1 cellular context compared by ENCODE assay signal in genomic region chr19:17616961-17617806, GRCh38.
A peak's percentile ranks its signal among the peaks of the same experiment; 100 is the strongest.
TF ChIP-seq lines count a peak whose summit lies in the region.

No MANE protein-coding gene starts in this region.

TF ChIP-seq in HepG2, 621 proteins besides CTCF, POLR2A, EP300 and RAD21 (continued from another document):
- TF ChIP-seq AGO2 (optimal IDR thresholded peaks at IDR 0.05; ENCODE audit: low read depth, low read length) (no peak), THAP11 (CRISPR knock-in tag; IDR thresholded peaks at IDR 0.05) (no peak), SNAPC2 (CRISPR knock-in tag; IDR thresholded peaks at IDR 0.05) (no peak), ZNF546 (CRISPR knock-in tag; conservative IDR thresholded peaks at IDR 0.05) (no peak), PCBP1 (IDR thresholded peaks at IDR 0.05; ENCODE audit: borderline replicate concordance, low read depth, low read length) (no peak), PLRG1 (conservative IDR thresholded peaks at IDR 0.05) (no peak), ZSCAN22 (CRISPR knock-in tag; IDR thresholded peaks at IDR 0.05) (no peak), ZNF83 (CRISPR knock-in tag; IDR thresholded peaks at IDR 0.05; ENCODE audit: borderline replicate concordance) (no peak), ZNF282 (IDR thresholded peaks at IDR 0.05; ENCODE audit: partially characterized antibody) (no peak), NR1H2 (CRISPR knock-in tag; IDR thresholded peaks at IDR 0.05; ENCODE audit: borderline replicate concordance, low read depth) (no peak), IRX3 (CRISPR knock-in tag; IDR thresholded peaks at IDR 0.05; ENCODE audit: borderline replicate concordance, low read depth) (no peak), NAIF1 (CRISPR knock-in tag; IDR thresholded peaks at IDR 0.05; ENCODE audit: borderline replicate concordance) (no peak), JUND (CRISPR knock-in tag; IDR thresholded peaks at IDR 0.05) (no peak), NR2F6 (IDR thresholded peaks at IDR 0.05) (peak; percentile 47; the same call in 1 of the 2 replicates), NR2F6 (CRISPR knock-in tag; IDR thresholded peaks at IDR 0.05) (no peak)
- TF ChIP-seq, protein P1, sequence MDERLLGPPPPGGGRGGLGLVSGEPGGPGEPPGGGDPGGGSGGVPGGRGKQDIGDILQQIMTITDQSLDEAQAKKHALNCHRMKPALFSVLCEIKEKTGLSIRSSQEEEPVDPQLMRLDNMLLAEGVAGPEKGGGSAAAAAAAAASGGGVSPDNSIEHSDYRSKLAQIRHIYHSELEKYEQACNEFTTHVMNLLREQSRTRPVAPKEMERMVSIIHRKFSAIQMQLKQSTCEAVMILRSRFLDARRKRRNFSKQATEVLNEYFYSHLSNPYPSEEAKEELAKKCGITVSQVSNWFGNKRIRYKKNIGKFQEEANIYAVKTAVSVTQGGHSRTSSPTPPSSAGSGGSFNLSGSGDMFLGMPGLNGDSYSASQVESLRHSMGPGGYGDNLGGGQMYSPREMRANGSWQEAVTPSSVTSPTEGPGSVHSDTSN (CRISPR knock-in tag; IDR thresholded peaks at IDR 0.05): peak; percentile 89
- TF ChIP-seq, protein P2, sequence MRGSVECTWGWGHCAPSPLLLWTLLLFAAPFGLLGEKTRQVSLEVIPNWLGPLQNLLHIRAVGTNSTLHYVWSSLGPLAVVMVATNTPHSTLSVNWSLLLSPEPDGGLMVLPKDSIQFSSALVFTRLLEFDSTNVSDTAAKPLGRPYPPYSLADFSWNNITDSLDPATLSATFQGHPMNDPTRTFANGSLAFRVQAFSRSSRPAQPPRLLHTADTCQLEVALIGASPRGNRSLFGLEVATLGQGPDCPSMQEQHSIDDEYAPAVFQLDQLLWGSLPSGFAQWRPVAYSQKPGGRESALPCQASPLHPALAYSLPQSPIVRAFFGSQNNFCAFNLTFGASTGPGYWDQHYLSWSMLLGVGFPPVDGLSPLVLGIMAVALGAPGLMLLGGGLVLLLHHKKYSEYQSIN (CRISPR knock-in tag; IDR thresholded peaks at IDR 0.05; ENCODE audit: borderline replicate concordance): no peak
- TF ChIP-seq, protein P3, sequence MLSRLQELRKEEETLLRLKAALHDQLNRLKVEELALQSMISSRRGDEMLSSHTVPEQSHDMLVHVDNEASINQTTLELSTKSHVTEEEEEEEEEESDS (CRISPR knock-in tag; IDR thresholded peaks at IDR 0.05; ENCODE audit: borderline replicate concordance): no peak
TF ChIP-seq in HepG2: peak in this region for 20.
